Comparison of ENCODE assay signal across 29 cellular contexts in the genomic region with DNA sequence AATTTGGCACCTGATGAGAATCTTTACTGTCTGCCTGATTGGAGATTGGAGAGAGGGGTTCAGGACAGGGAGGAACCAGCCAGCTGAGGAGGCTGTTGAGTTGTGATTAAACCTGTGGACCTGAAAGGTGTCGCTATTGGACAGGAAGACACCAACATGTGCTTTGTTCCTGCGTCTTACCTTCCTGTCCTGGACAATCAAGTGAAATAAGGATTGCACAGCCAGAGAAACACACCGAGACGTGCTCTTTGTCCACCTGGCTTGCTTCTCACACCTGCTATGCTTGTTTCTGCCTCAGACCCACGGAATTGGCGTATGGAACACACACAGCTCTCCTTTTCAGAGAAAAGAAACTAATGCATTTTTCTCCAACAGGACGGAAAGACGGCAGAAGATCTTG. TPM values are rescaled to one million over a fixed set of nuclear protein-coding genes. Genes with fewer than 3 reads are reported as not detected.
"Had no signal": no experiment of that assay in that cellular context is flagged by ENCODE, and none has a peak within 500 bp of the region (broad histone marks: within the 10 kb centered on the region; RNA-seq: fewer than 3 reads in every experiment).

No MANE protein-coding gene starts in this region.

- DNase-seq: activated CD4-positive, alpha-beta memory T cell treated with anti-CD3 and anti-CD28 coated beads for 36 hours; activated CD4-positive, alpha-beta T cell treated with anti-CD3 and anti-CD28 coated beads for 36 hours; activated CD4-positive, alpha-beta T cell treated with anti-CD3 and anti-CD28 coated beads, Interleukin-2, amount 10 ng/mL, durations not matched to agents 24 days and 14 days; activated CD4-positive, CD25-positive, alpha-beta regulatory T cell; activated CD4-positive, CD25-positive, alpha-beta regulatory T cell treated with anti-CD3 and anti-CD28 coated beads, Interleukin-2, amount 50 U/mL, for 72 hours; activated CD8-positive, alpha-beta memory T cell treated with anti-CD3 and anti-CD28 coated beads, Interleukin-2, amount 10 ng/mL, durations not matched to agents 7 days and 5 days; activated CD8-positive, alpha-beta memory T cell treated with anti-CD3 and anti-CD28 coated beads, Interleukin-2, amount 50 U/mL, for 4 hours; activated CD8-positive, alpha-beta T cell treated with anti-CD3 and anti-CD28 coated beads, Interleukin-2, amount 10 ng/mL, durations not matched to agents 7 days and 5 days; activated effector memory CD4-positive, alpha-beta T cell treated with anti-CD3 and anti-CD28 coated beads, Interleukin-2, amount 50 U/mL, for 16 hours; activated naive CD4-positive, alpha-beta T cell treated with anti-CD3 and anti-CD28 coated beads for 36 hours; activated naive CD8-positive, alpha-beta T cell treated with anti-CD3 and anti-CD28 coated beads for 36 hours; activated naive CD8-positive, alpha-beta T cell treated with anti-CD3 and anti-CD28 coated beads, Interleukin-2, amount 50 U/mL, for 24 hours; activated T-cell treated with anti-CD3 and anti-CD28 coated beads, Interleukin-2, amount 50 U/mL, for 1 hour; activated T-cell treated with anti-CD3 and anti-CD28 coated beads, Interleukin-2, amount 50 U/mL, for 48 hours; adrenal gland; amygdala; aorta; central memory CD4-positive, alpha-beta T cell; cerebellar nuclear complex; colonic mucosa; effector memory CD4-positive, alpha-beta T cell; endodermal cell; erythroblast; foreskin keratinocyte; gastrocnemius medialis; T-helper 2 cell had no signal

- ATAC-seq: activated CD4-positive, alpha-beta T cell treated with anti-CD3 and anti-CD28 coated beads for 36 hours; activated CD8-positive, alpha-beta memory T cell treated with anti-CD3 and anti-CD28 coated beads, Interleukin-2, amount 10 ng/mL, durations not matched to agents 7 days and 5 days; activated CD8-positive, alpha-beta T cell treated with anti-CD3 and anti-CD28 coated beads, Interleukin-2, amount 10 ng/mL, durations not matched to agents 7 days and 5 days; activated naive CD8-positive, alpha-beta T cell treated with anti-CD3 and anti-CD28 coated beads, Interleukin-2, amount 50 U/mL, for 24 hours; foreskin keratinocyte; gastrocnemius medialis had no signal

- H3K4me1 ChIP-seq: adrenal gland, breast epithelium, colonic mucosa, gastrocnemius medialis had no signal

- H3K36me3 ChIP-seq: adrenal gland, breast epithelium, cardiac muscle cell, colonic mucosa, gastrocnemius medialis had no signal

- H3K4me3 ChIP-seq: adrenal gland, breast epithelium, cardiac muscle cell, colonic mucosa, esophagus muscularis mucosa, gastrocnemius medialis had no signal

- H3K27me3 ChIP-seq: adrenal gland, cardiac muscle cell, colonic mucosa, esophagus muscularis mucosa, foreskin keratinocyte, gastrocnemius medialis had no signal

- H3K9me3 ChIP-seq: adrenal gland, colonic mucosa, gastrocnemius medialis had no signal

- H3K27ac ChIP-seq: adrenal gland, breast epithelium, cardiac muscle cell, colonic mucosa, esophagus muscularis mucosa, foreskin keratinocyte, gastrocnemius medialis had no signal

RNA-seq across cellular contexts. Expression of a gene that starts 57.7 kb away (rescaled TPM):
- total RNA-seq: activated CD8-positive, alpha-beta T cell treated with anti-CD3 and anti-CD28 coated beads, Interleukin-2, amount 10 ng/mL, durations not matched to agents 7 days and 5 days had no signal
